ENCODE assay signal across 14 cellular contexts in genomic region chr16:86619263-86619935, GRCh38. TPM values are rescaled to one million over a fixed set of nuclear protein-coding genes. Genes with fewer than 3 reads are reported as not detected.
DNase-seq lines count a peak whose midpoint lies in the region; ATAC-seq and TF ChIP-seq lines count a peak whose summit lies in the region.
"Had no signal": no experiment of that assay in that cellular context is flagged by ENCODE, and none has a peak within 500 bp of the region (broad histone marks: within the 10 kb centered on the region; RNA-seq: fewer than 3 reads in every experiment).

No MANE protein-coding gene starts in this region.

- peaks cover 13% of the 10 kb centered on the region for H3K27me3 Mint-ChIP-seq in GM23338 (ENCODE audit: insufficient read depth, low read depth, poor library complexity)

- H3K9me3 ChIP-seq in mesenchymal stem cell (ENCODE audit: control insufficient read depth, low read length) (peaks cover 3% of the 10 kb centered on the region), ovary (no peaks in the 10 kb centered on the region)
- H3K9me3 ChIP-seq: esophagus muscularis mucosa had no signal

- no peak for TF ChIP-seq EP300 in ovary (IDR thresholded peaks at IDR 0.05)

- no peak overlapping the region for H3K4me3 Mint-ChIP-seq in GM23338
- H3K4me3 Mint-ChIP-seq: CD4-positive, CD25-positive, alpha-beta regulatory T cell; natural killer cell had no signal

- ATAC-seq in GM23338: peak; percentile 91
- ATAC-seq in GM19467 (IDR thresholded peaks at IDR 0.05; ENCODE audit: unreplicated experiment): no peak
- ATAC-seq: natural killer cell had no signal

- peak; percentile 69 for DNase-seq in GM23338 (ENCODE audit: low spot score)
- DNase-seq in mesenchymal stem cell: no peak
- DNase-seq in stimulated activated CD4-positive, alpha-beta T cell treated with anti-CD3 and anti-CD28 coated beads, Interleukin-12 subunit alpha, Interleukin-12 subunit beta, amount 100 ng/mL, for 4 hours: no peak
- DNase-seq in HK-2 (ENCODE audit: unreplicated experiment): no peak
- no peak for DNase-seq in ovary
- DNase-seq: activated CD4-positive, alpha-beta T cell treated with anti-CD3 and anti-CD28 coated beads, Interleukin-2, amount 50 U/mL, for 48 hours; CD4-positive, CD25-positive, alpha-beta regulatory T cell; natural killer cell had no signal

- 91% methylated on average over 25 of the region's 25 CpGs for WGBS in mesenchymal stem cell
- 72 to 81% (median 80%) methylated on average over 25 of the region's 25 CpGs for WGBS in ovary, 3 donors

- no peak overlapping the region for H4K8ac ChIP-seq in mesenchymal stem cell (ENCODE audit: low read length)

- H3K27me3 ChIP-seq in ACC112 (ENCODE audit: insufficient read depth, low read length) (no peaks in the 10 kb centered on the region), GM23338 (ENCODE audit: insufficient read depth) (no peaks in the 10 kb centered on the region), mesenchymal stem cell (ENCODE audit: control insufficient read depth in 1 of 2, insufficient read depth in 1 of 2, low read length in 2 of 2) (peaks cover 0 to 6% of the 10 kb centered on the region in 2 experiments), ovary (no peaks in the 10 kb centered on the region)
- H3K27me3 ChIP-seq: cardiac muscle cell had no signal

- H3K9ac ChIP-seq in mesenchymal stem cell (ENCODE audit: low read length): peak overlapping the region; percentile 28

- H3K4me1 ChIP-seq in ACC112 (ENCODE audit: control insufficient read depth, insufficient read depth, low read length, unreplicated experiment): peaks cover 12% of the 10 kb centered on the region
- H3K4me1 ChIP-seq in GM23338 (ENCODE audit: insufficient read depth): peaks cover 5% of the 10 kb centered on the region; the same call in 1 of the 2 replicates
- H3K4me1 ChIP-seq in mesenchymal stem cell (ENCODE audit: control insufficient read depth, insufficient read depth, low read depth, low read length): no peaks in the 10 kb centered on the region
- no peaks in the 10 kb centered on the region for H3K4me1 ChIP-seq in ovary (ENCODE audit: insufficient read depth)
- H3K4me1 ChIP-seq: esophagus muscularis mucosa had no signal

- H4K91ac ChIP-seq in mesenchymal stem cell (ENCODE audit: low read length): no peak overlapping the region

- no peaks in the 10 kb centered on the region for H3F3A ChIP-seq in GM23338 (replicated peaks; ENCODE audit: low read depth)

- no peaks in the 10 kb centered on the region; the same call in 2 of the 3 replicates for H3K36me3 Mint-ChIP-seq in GM23338 (ENCODE audit: low read depth)
- H3K36me3 Mint-ChIP-seq: CD4-positive, CD25-positive, alpha-beta regulatory T cell; natural killer cell had no signal

- no peak overlapping the region for H3K4ac ChIP-seq in mesenchymal stem cell (ENCODE audit: low read depth in 1 of 2, low read length in 2 of 2)

- H2BK120ac ChIP-seq in mesenchymal stem cell (ENCODE audit: low read depth, low read length): no peak overlapping the region

- no peak overlapping the region for H2BK5ac ChIP-seq in mesenchymal stem cell (ENCODE audit: low read depth, low read length, poor library complexity, severe bottlenecking)

- no peak overlapping the region for H3K14ac ChIP-seq in mesenchymal stem cell (ENCODE audit: low read length in 2 of 2)

- peak overlapping the region in 1 of 2 experiments; percentile 28 for H3K18ac ChIP-seq in mesenchymal stem cell (ENCODE audit: low read depth in 1 of 2, low read length in 2 of 2)

- H3K4me1 Mint-ChIP-seq in GM23338: peaks cover 16% of the 10 kb centered on the region
- H3K4me1 Mint-ChIP-seq: CD4-positive, CD25-positive, alpha-beta regulatory T cell; natural killer cell had no signal

- no peak overlapping the region for H3K27ac Mint-ChIP-seq in GM23338
- H3K27ac Mint-ChIP-seq: CD4-positive, CD25-positive, alpha-beta regulatory T cell; natural killer cell had no signal

- H3K4me2 ChIP-seq in GM23338 (no peak overlapping the region), mesenchymal stem cell (ENCODE audit: low read length, poor library complexity, severe bottlenecking) (no peak overlapping the region)

- H3K79me2 ChIP-seq in ACC112 (ENCODE audit: control insufficient read depth, insufficient read depth, low read length, unreplicated experiment) (no peaks in the 10 kb centered on the region), GM23338 (replicated peaks; ENCODE audit: insufficient read depth) (no peaks in the 10 kb centered on the region)

- H2BK12ac ChIP-seq in mesenchymal stem cell (ENCODE audit: low read length in 2 of 2): no peak overlapping the region

- H3K27ac ChIP-seq in ACC112 (ENCODE audit: low read depth, low read length) (peak overlapping the region; percentile 64), GM23338 (ENCODE audit: low read depth) (no peak overlapping the region), mesenchymal stem cell (ENCODE audit: low read length, poor library complexity, severe bottlenecking) (no peak overlapping the region), ovary (no peak overlapping the region)
- H3K27ac ChIP-seq: cardiac muscle cell, esophagus muscularis mucosa had no signal

- TF ChIP-seq CTCF in GM23338 (conservative IDR thresholded peaks at IDR 0.05; ENCODE audit: low read depth in 2 of 2): no peak
- TF ChIP-seq CTCF in WI38 (IDR thresholded peaks at IDR 0.05; ENCODE audit: low read depth, low read length): no peak
- no peak for TF ChIP-seq CTCF in ovary (IDR thresholded peaks at IDR 0.05)

- H3K36me3 ChIP-seq in ACC112 (ENCODE audit: insufficient read depth, low read length) (no peaks in the 10 kb centered on the region), GM23338 (ENCODE audit: insufficient read depth) (no peaks in the 10 kb centered on the region), mesenchymal stem cell (ENCODE audit: control insufficient read depth in 1 of 2, insufficient read depth in 2 of 2, low read depth in 1 of 2, low read length in 2 of 2) (peaks cover 0 to 2% of the 10 kb centered on the region in 2 experiments), ovary (no peaks in the 10 kb centered on the region)
- H3K36me3 ChIP-seq: cardiac muscle cell, esophagus muscularis mucosa had no signal

- no peak overlapping the region for H2BK15ac ChIP-seq in mesenchymal stem cell (ENCODE audit: low read depth, poor library complexity, severe bottlenecking)

- H3K79me1 ChIP-seq in mesenchymal stem cell (replicated peaks; ENCODE audit: low read length, poor library complexity, severe bottlenecking): peaks cover 2% of the 10 kb centered on the region

- H2AFZ ChIP-seq in ACC112 (ENCODE audit: low read length, unreplicated experiment): peak overlapping the region; percentile 96
- no peak overlapping the region for H2AFZ ChIP-seq in GM23338
- no peak overlapping the region for H2AFZ ChIP-seq in mesenchymal stem cell (ENCODE audit: low read depth, low read length)

- H3K4me3 ChIP-seq in ACC112 (ENCODE audit: low read depth, low read length): peak overlapping the region; percentile 80
- no peak overlapping the region for H3K4me3 ChIP-seq in GM23338
- H3K4me3 ChIP-seq in WI38 (ENCODE audit: low read depth, low read length): peak overlapping the region; percentile 47
- H3K4me3 ChIP-seq in mesenchymal stem cell (ENCODE audit: insufficient read depth in 1 of 2, low read depth in 1 of 2, low read length in 2 of 2): peak overlapping the region in 1 of 2 experiments; percentile 71
- H3K4me3 ChIP-seq in ovary: no peak overlapping the region
- H3K4me3 ChIP-seq: cardiac muscle cell had no signal

- no peak overlapping the region for H3K23ac ChIP-seq in mesenchymal stem cell (ENCODE audit: low read length in 2 of 2)

- intact Hi-C loops in ovary (cut with DNase I): no loop called here

- no peaks in the 10 kb centered on the region for H3K9me2 ChIP-seq in GM23338 (ENCODE audit: insufficient read depth)

- no peaks in the 10 kb centered on the region for H4K20me1 ChIP-seq in GM23338 (replicated peaks; ENCODE audit: insufficient read depth)

- H3K9me3 Mint-ChIP-seq in GM23338: no peaks in the 10 kb centered on the region
- H3K9me3 Mint-ChIP-seq: CD4-positive, CD25-positive, alpha-beta regulatory T cell; natural killer cell had no signal

- no peak overlapping the region for H2AK5ac ChIP-seq in mesenchymal stem cell (ENCODE audit: low read length, severe bottlenecking)

- TF ChIP-seq POLR2A in ovary (IDR thresholded peaks at IDR 0.05): no peak

TF ChIP-seq in GM23338, 12 proteins besides CTCF, POLR2A, EP300 and RAD21 (continues in another document):
- TF ChIP-seq EZH2phosphoT487 (IDR thresholded peaks at IDR 0.05; ENCODE audit: unreplicated experiment): no peak

RNA-seq across cellular contexts. Expression of gene FOXL1, which starts 41.0 kb away (rescaled TPM):
- 0.12 and 0.31 TPM in 2 replicates for total RNA-seq in GM23338 (2014; rRNA removed; shearing (Covaris generic))
- polyA plus RNA-seq in GM23338 (2016; fragmentation: Nextera tagmentation; extraction: Ambion mirVana): 0.05 TPM in 1 of 2 replicates, not detected in the other
- 10.5 TPM for polyA plus RNA-seq in mesenchymal stem cell (2013, experiment 1 of 2)
- 11.8 TPM for polyA plus RNA-seq in mesenchymal stem cell (2013, experiment 2 of 2)
- under 1 TPM in 6 of 7 donors, not detected in 1; 0.10 to 0.51 (median 0.34) TPM for total RNA-seq in ovary
- polyA plus RNA-seq in ovary: 1 to 10 TPM in 1 of 2 donors, under 1 TPM in 1; 0.51 to 1.3 TPM
- total RNA-seq: CD4-positive, CD25-positive, alpha-beta regulatory T cell had no signal
- polyA plus RNA-seq: CD4-positive, CD25-positive, alpha-beta regulatory T cell had no signal

RNA-seq across cellular contexts. Expression of gene FOXC2, which starts 52.8 kb away (rescaled TPM):
- total RNA-seq in GM23338 (2014; rRNA removed; shearing (Covaris generic)): not detected in 2 replicates
- polyA plus RNA-seq in GM23338 (2016; fragmentation: Nextera tagmentation; extraction: Ambion mirVana): 0.14 and 0.16 TPM in 2 replicates
- 2.7 TPM for polyA plus RNA-seq in mesenchymal stem cell (2013, experiment 1 of 2)
- polyA plus RNA-seq in mesenchymal stem cell (2013, experiment 2 of 2): 2.8 TPM
- 1 to 10 TPM in 1 of 7 donors, under 1 TPM in 6; 0.10 to 1.3 (median 0.35) TPM for total RNA-seq in ovary
- 1 to 10 TPM in 1 of 2 donors, under 1 TPM in 1; 0.47 to 2.5 TPM for polyA plus RNA-seq in ovary
- total RNA-seq: CD4-positive, CD25-positive, alpha-beta regulatory T cell had no signal
- polyA plus RNA-seq: CD4-positive, CD25-positive, alpha-beta regulatory T cell; keratinocyte had no signal

Comparison
In these comparisons a context has a peak if more than half of its experiments do, and no peak if none do; other contexts are left out.
1. H3K4me3 ChIP-seq: peak in ACC112 (single experiment) and WI38 (single experiment); none in GM23338 (single experiment) and ovary (single experiment).